In the genomic region with DNA sequence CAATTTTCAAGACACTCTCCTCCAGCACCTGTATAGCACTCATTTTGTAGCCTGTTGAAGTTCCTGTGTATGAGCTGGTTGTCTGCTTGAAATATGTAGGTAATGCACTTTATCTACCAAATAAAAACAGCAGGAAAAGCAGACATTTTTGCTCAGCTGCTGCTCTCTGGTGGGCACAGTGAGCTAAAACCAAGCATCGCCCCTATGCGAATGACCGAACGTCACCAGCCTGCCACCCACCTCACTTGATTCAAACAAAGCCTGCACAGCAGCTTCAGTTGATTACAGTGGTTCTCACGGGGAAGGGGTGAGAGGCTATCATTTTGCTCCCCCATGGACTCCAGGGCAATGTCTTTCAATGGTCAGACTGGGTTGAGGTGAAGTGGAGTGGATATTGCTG, we compare ENCODE assay signal across 13 cellular contexts.
DNase-seq lines count a peak whose midpoint lies in the region; ATAC-seq, FAIRE-seq and TF ChIP-seq lines count a peak whose summit lies in the region.
"Had no signal": no experiment of that assay in that cellular context is flagged by ENCODE, and none has a peak within 500 bp of the region (broad histone marks: within the 10 kb centered on the region; RNA-seq: fewer than 3 reads in every experiment).

No MANE protein-coding gene starts in this region.

- 75% methylated on average over 5 of the region's 5 CpGs; no CpG with 5 or more reads in 1 of the 2 donors for WGBS in transverse colon (ENCODE audit: low coverage in 1 of 2), 2 donors

- no peak overlapping the region for H3K4me3 Mint-ChIP-seq in HFFc6
- H3K4me3 Mint-ChIP-seq: B cell, immature natural killer cell had no signal

- H3K4me1 ChIP-seq in ACC112 (ENCODE audit: control insufficient read depth, insufficient read depth, low read length, unreplicated experiment) (peaks cover 59% of the 10 kb centered on the region), transverse colon (peaks cover 0 to 13% (median 4%) of the 10 kb centered on the region in 4 donors)

- in situ Hi-C loops in transverse colon (cut with MboI; ENCODE audit: low pct_ligation_motif_present in 1 of 4, low pct_unique_long_range_greater_than_20kb in 1 of 4, low sequenced_read_pairs in 3 of 4), result no loop called here

- peaks cover 66% of the 10 kb centered on the region for H3K36me3 Mint-ChIP-seq in HFFc6 (ENCODE audit: low read depth)
- H3K36me3 Mint-ChIP-seq: immature natural killer cell had no signal

- H3K36me3 ChIP-seq in ACC112 (ENCODE audit: insufficient read depth, low read length) (peaks cover 22% of the 10 kb centered on the region), transverse colon (peaks cover 0 to 7% (median under 1%) of the 10 kb centered on the region in 4 donors)

- H3K27me3 Mint-ChIP-seq in HFFc6 (ENCODE audit: insufficient read depth), result peaks cover 3% of the 10 kb centered on the region; the same call in 1 of the 2 replicates
- H3K27me3 Mint-ChIP-seq: B cell had no signal

- no peak for TF ChIP-seq EP300 in transverse colon (IDR thresholded peaks at IDR 0.05; ENCODE audit: low read depth)

- no peak for DNase-seq in HFFc6
- DNase-seq in anterior cingulate cortex (lab: John Stamatoyannopoulos, UW), result peak in 35 of 58 donors; percentile 14 to 66 (median 36)
- DNase-seq in hippocampal formation (lab: John Stamatoyannopoulos, UW), result peak; percentile 39 to 59
- DNase-seq in transverse colon, result no peak
- no peak for DNase-seq in GM12892 (ENCODE audit: insufficient read length)
- DNase-seq in omental fat pad (ENCODE audit: low spot score), result no peak
- DNase-seq: amniotic stem cell, immature natural killer cell, NCI-H2171 treated with DMSO at 0.1 percent for 48 hours had no signal

- TF ChIP-seq CTCF in HFFc6 (IDR thresholded peaks at IDR 0.05), result peak; percentile 41; the same call in 1 of the 2 replicates
- TF ChIP-seq CTCF in transverse colon (IDR thresholded peaks at IDR 0.05), result no peak
- TF ChIP-seq CTCF in omental fat pad (IDR thresholded peaks at IDR 0.05), result no peak

- no peak overlapping the region for H2AFZ ChIP-seq in ACC112 (ENCODE audit: low read length, unreplicated experiment)

- no peaks in the 10 kb centered on the region for H3K9me3 Mint-ChIP-seq in HFFc6
- H3K9me3 Mint-ChIP-seq: immature natural killer cell had no signal

- peak overlapping the region; percentile 100 for H3K27ac Mint-ChIP-seq in HFFc6
- H3K27ac Mint-ChIP-seq: B cell, immature natural killer cell had no signal

- H3K79me2 ChIP-seq in ACC112 (ENCODE audit: control insufficient read depth, insufficient read depth, low read length, unreplicated experiment), result peaks cover 3% of the 10 kb centered on the region

- H3K27me3 ChIP-seq in ACC112 (ENCODE audit: insufficient read depth, low read length), result no peaks in the 10 kb centered on the region
- H3K27me3 ChIP-seq in transverse colon, result no peaks in the 10 kb centered on the region

- TF ChIP-seq POLR2A in transverse colon (IDR thresholded peaks at IDR 0.05) (no peak), GM12892 (IDR thresholded peaks at IDR 0.05; ENCODE audit: low read depth, low read length) (no peak)

- intact Hi-C loops in transverse colon (cut with DNase I; ENCODE audit: low total_unique reads), result no loop called here

- ATAC-seq in HG02885 (IDR thresholded peaks at IDR 0.05; ENCODE audit: poor library complexity, unreplicated experiment) (no peak), omental fat pad (ENCODE audit: low FRiP score) (no peak)

- peak overlapping the region; percentile 100 for H3K27ac ChIP-seq in ACC112 (ENCODE audit: low read depth, low read length)
- no peak overlapping the region for H3K27ac ChIP-seq in transverse colon

- peaks cover 96% of the 10 kb centered on the region for H3K4me1 Mint-ChIP-seq in HFFc6 (ENCODE audit: low read depth)
- H3K4me1 Mint-ChIP-seq: immature natural killer cell had no signal

- FAIRE-seq in GM12892 (lab: Jason Lieb, UNC), result no peak
- FAIRE-seq: G401.6 had no signal

- H3K9me3 ChIP-seq in transverse colon, result no peaks in the 10 kb centered on the region

- no peak overlapping the region for H3K4me3 ChIP-seq in ACC112 (ENCODE audit: low read depth, low read length)
- no peak overlapping the region for H3K4me3 ChIP-seq in transverse colon

Comparison
In these comparisons a context has a peak if more than half of its experiments do, and no peak if none do; other contexts are left out.
1. DNase-seq: peak in anterior cingulate cortex (35 of 58) and hippocampal formation (2 of 2); none in HFFc6 (single experiment), transverse colon (single experiment), GM12892 (single experiment) and omental fat pad (single experiment).